15 cellular contexts compared by ENCODE assay signal in the genomic region with DNA sequence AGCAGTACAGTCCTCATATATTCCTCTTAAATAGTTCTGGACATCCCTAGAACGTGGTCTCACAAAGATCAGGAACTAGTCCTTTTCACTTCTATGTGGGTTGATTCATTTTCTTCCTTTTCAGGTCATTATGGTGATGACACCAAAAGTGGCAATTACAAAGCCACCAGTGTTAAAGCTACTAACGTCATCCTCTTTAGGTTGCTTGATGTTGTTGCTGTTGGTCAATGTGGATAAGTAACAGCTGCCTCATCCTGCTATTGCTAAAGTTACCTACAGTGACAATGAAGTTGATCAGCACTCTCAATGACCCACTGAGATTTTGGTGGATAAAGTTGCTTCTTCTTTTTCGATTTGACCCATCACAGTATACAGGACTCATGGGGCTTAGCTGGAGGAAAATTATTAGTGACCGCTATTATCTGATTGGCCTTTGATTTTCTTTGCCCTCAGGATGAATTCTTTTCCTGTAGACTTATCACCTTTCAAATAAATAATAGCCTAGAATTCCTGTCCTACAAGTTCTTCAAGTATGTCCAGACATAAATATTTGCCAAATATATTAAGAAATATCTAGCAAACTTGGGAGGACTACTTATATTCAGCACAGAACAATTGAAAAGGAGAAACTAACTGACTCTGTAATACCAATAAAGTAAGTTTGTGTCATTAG. TPM values are rescaled to one million over a fixed set of nuclear protein-coding genes. Genes with fewer than 3 reads are reported as not detected.
DNase-seq lines count a peak whose midpoint lies in the region; ATAC-seq, FAIRE-seq and TF ChIP-seq lines count a peak whose summit lies in the region.
"Had no signal": no experiment of that assay in that cellular context is flagged by ENCODE, and none has a peak within 500 bp of the region (broad histone marks: within the 10 kb centered on the region; RNA-seq: fewer than 3 reads in every experiment).

No MANE protein-coding gene starts in this region.

- H3K9me3 Mint-ChIP-seq in natural killer cell treated with Interleukin-12 subunit alpha and Interleukin-12 subunit beta and Interleukin-15 and Interleukin-18, amount 100 ng/mL, for 72 hours, result no peaks in the 10 kb centered on the region
- H3K9me3 Mint-ChIP-seq in neural progenitor cell, result no peaks in the 10 kb centered on the region
- H3K9me3 Mint-ChIP-seq: GM23338 had no signal

- H3K79me2 ChIP-seq in PC-9 (ENCODE audit: low read depth) (no peaks in the 10 kb centered on the region), neural progenitor cell (ENCODE audit: low read depth) (no peaks in the 10 kb centered on the region)

- TF ChIP-seq CTCF in PC-9 (conservative IDR thresholded peaks at IDR 0.05) (no peak), neural progenitor cell (IDR thresholded peaks at IDR 0.05) (no peak)

- no peaks in the 10 kb centered on the region; the same call in 1 of the 2 replicates for H3K9me2 ChIP-seq in PC-9 (ENCODE audit: insufficient read depth)

- no TSS peak for BruUV-seq in PC-9 (replicated peaks; lab: Mats Ljungman, UMichigan)

- H3K4me1 ChIP-seq in PC-9 (replicated peaks; ENCODE audit: insufficient read depth) (peaks cover 43% of the 10 kb centered on the region), neural progenitor cell (no peaks in the 10 kb centered on the region)
- H3K4me1 ChIP-seq: tibial nerve had no signal

- no peaks in the 10 kb centered on the region for H4K20me1 ChIP-seq in PC-9 (ENCODE audit: insufficient read depth)
- H4K20me1 ChIP-seq in neural progenitor cell (ENCODE audit: low read depth), result no peaks in the 10 kb centered on the region

- H3K4me2 ChIP-seq in PC-9 (peak overlapping the region; percentile 67), neural progenitor cell (no peak overlapping the region)
- H3K4me2 ChIP-seq: GM23338 had no signal

- peak overlapping the region; percentile 67 to 85 for H3K27ac Mint-ChIP-seq in natural killer cell treated with Interleukin-12 subunit alpha and Interleukin-12 subunit beta and Interleukin-15 and Interleukin-18, amount 100 ng/mL, for 72 hours
- no peak overlapping the region for H3K27ac Mint-ChIP-seq in neural progenitor cell
- H3K27ac Mint-ChIP-seq: B cell, GM23338 had no signal

- peak overlapping the region; percentile 15; the same call in 1 of the 2 replicates for H3K4me3 ChIP-seq in PC-9
- H3K4me3 ChIP-seq in neural progenitor cell, result no peak overlapping the region
- H3K4me3 ChIP-seq: GM23338, tibial nerve had no signal

- intact Hi-C loops in PC-9 (cut with micrococcal nuclease; ENCODE audit: unreplicated experiment), result loop anchor here (2.0 kb wide), 1 partner anchor 188 kb away; no protein-coding TSS in a partner anchor

- no peaks in the 10 kb centered on the region for H3K27me3 ChIP-seq in PC-9 (ENCODE audit: insufficient read depth, low read depth)
- no peaks in the 10 kb centered on the region for H3K27me3 ChIP-seq in neural progenitor cell
- H3K27me3 ChIP-seq: tibial nerve had no signal

- H3K9ac ChIP-seq in neural progenitor cell, result no peak overlapping the region

- peak overlapping the region; percentile 44 for H3K4me3 Mint-ChIP-seq in natural killer cell treated with Interleukin-12 subunit alpha and Interleukin-12 subunit beta and Interleukin-15 and Interleukin-18, amount 100 ng/mL, for 72 hours
- no peak overlapping the region for H3K4me3 Mint-ChIP-seq in neural progenitor cell
- H3K4me3 Mint-ChIP-seq: B cell, GM23338 had no signal

- H3K4me1 Mint-ChIP-seq in natural killer cell treated with Interleukin-12 subunit alpha and Interleukin-12 subunit beta and Interleukin-15 and Interleukin-18, amount 100 ng/mL, for 72 hours (ENCODE audit: low read depth in 2 of 2), result peaks cover 32 to 47% of the 10 kb centered on the region in 2 donors
- H3K4me1 Mint-ChIP-seq in neural progenitor cell, result peaks cover 2% of the 10 kb centered on the region
- H3K4me1 Mint-ChIP-seq: GM23338 had no signal

- H3K27me3 Mint-ChIP-seq in natural killer cell treated with Interleukin-12 subunit alpha and Interleukin-12 subunit beta and Interleukin-15 and Interleukin-18, amount 100 ng/mL, for 72 hours, result no peaks in the 10 kb centered on the region
- H3K27me3 Mint-ChIP-seq in neural progenitor cell (ENCODE audit: insufficient read depth, low read depth), result no peaks in the 10 kb centered on the region
- H3K27me3 Mint-ChIP-seq: B cell had no signal

- H3F3A ChIP-seq in PC-9 (ENCODE audit: insufficient read depth, low read depth), result peaks cover 30% of the 10 kb centered on the region
- H3F3A ChIP-seq in neural progenitor cell (ENCODE audit: low read depth), result no peaks in the 10 kb centered on the region

- H3K9me3 ChIP-seq in PC-9 (ENCODE audit: insufficient read depth, low read depth) (peaks cover 23% of the 10 kb centered on the region), neural progenitor cell (ENCODE audit: low read depth) (no peaks in the 10 kb centered on the region)
- H3K9me3 ChIP-seq: tibial nerve had no signal

- no peak for TF ChIP-seq POLR2A in GM12891 (IDR thresholded peaks at IDR 0.05; ENCODE audit: low read depth, low read length)

- no peaks in the 10 kb centered on the region for H3K36me3 Mint-ChIP-seq in natural killer cell treated with Interleukin-12 subunit alpha and Interleukin-12 subunit beta and Interleukin-15 and Interleukin-18, amount 100 ng/mL, for 72 hours
- no peaks in the 10 kb centered on the region for H3K36me3 Mint-ChIP-seq in neural progenitor cell

- H2AFZ ChIP-seq in PC-9 (no peak overlapping the region), neural progenitor cell (replicated peaks) (no peak overlapping the region)
- H2AFZ ChIP-seq: GM23338 had no signal

- peak overlapping the region; percentile 95 for H3K27ac ChIP-seq in PC-9
- H3K27ac ChIP-seq in neural progenitor cell, result no peak overlapping the region
- H3K27ac ChIP-seq: tibial nerve had no signal

- ATAC-seq in HG03175 (IDR thresholded peaks at IDR 0.05; ENCODE audit: unreplicated experiment) (peak; percentile 63), HG02870 (IDR thresholded peaks at IDR 0.05; ENCODE audit: unreplicated experiment) (no peak)
- ATAC-seq in natural killer cell treated with Interleukin-12 subunit alpha and Interleukin-12 subunit beta and Interleukin-15 and Interleukin-18, amount 100 ng/mL, for 72 hours, result peak; percentile 91 to 94
- ATAC-seq: GM23338 had no signal

- peak; percentile 13 for FAIRE-seq in GM12891 (lab: Jason Lieb, UNC)

- CTCF ChIA-PET in PC-9 (lab: Charles Lee), result no interaction called here

- POLR2A ChIA-PET in PC-9 (lab: Charles Lee; ENCODE audit: unreplicated experiment), result interaction anchor here (0.6 kb wide), 1 partner anchor 89 kb away, joined by 3 read pairs; no protein-coding TSS in a partner anchor

- no peak for DNase-seq in GM12891 (ENCODE audit: insufficient read length, low spot score)
- peak; percentile 14 to 96 for DNase-seq in PC-9
- DNase-seq in natural killer cell treated with Interleukin-12 subunit alpha and Interleukin-12 subunit beta and Interleukin-15 and Interleukin-18, amount 100 ng/mL, for 72 hours (ENCODE audit: low spot score), result no peak
- no peak for DNase-seq in GOT3 (lab: John Stamatoyannopoulos, UW)
- no peak for DNase-seq in neural progenitor cell (ENCODE audit: low spot score)
- no peak for DNase-seq in islet precursor cell
- DNase-seq: activated CD8-positive, alpha-beta memory T cell treated with anti-CD3 and anti-CD28 coated beads, Interleukin-2, amount 50 U/mL, for 48 hours; NCI-H1092; NCI-H2171; NK-92 treated with Interleukin-12 subunit alpha and Interleukin-12 subunit beta, amount 100 ng/mL, for 24 hours had no signal

- no peaks in the 10 kb centered on the region for H3K36me3 ChIP-seq in PC-9 (ENCODE audit: low read depth)
- H3K36me3 ChIP-seq in neural progenitor cell, result no peaks in the 10 kb centered on the region
- H3K36me3 ChIP-seq: tibial nerve had no signal

TF ChIP-seq in GM12891, 5 proteins besides CTCF, POLR2A, EP300 and RAD21:
- no peak for TF ChIP-seq POLR2AphosphoS5 (IDR thresholded peaks at IDR 0.05; ENCODE audit: low read depth, low read length)
- TF ChIP-seq SPI1 (IDR thresholded peaks at IDR 0.05; ENCODE audit: low read depth, low read length), result peak; percentile 58

RNA-seq across cellular contexts. Expression of a gene that starts 54.0 kb away (rescaled TPM):
- 9.4 TPM for polyA plus RNA-seq in GM12891 (2012; ENCODE audit: low read depth, missing spikeins)
- total RNA-seq in PC-9 (2021) (29.4 and 32.0 TPM in 2 replicates), neural progenitor cell (ENCODE audit: low replicate concordance) (97.5 and 177 TPM in 2 replicates)
- 10 to 100 TPM; 45.5 to 57.3 TPM for total RNA-seq in natural killer cell treated with Interleukin-12 subunit alpha and Interleukin-12 subunit beta and Interleukin-15 and Interleukin-18, amount 100 ng/mL, for 72 hours

Comparison
In these comparisons a context has a peak if more than half of its experiments do, and no peak if none do; other contexts are left out.
1. DNase-seq: peak in PC-9 (2 of 2); none in GM12891 (single experiment), natural killer cell treated with Interleukin-12 subunit alpha and Interleukin-12 subunit beta and Interleukin-15 and Interleukin-18, amount 100 ng/mL, for 72 hours (single experiment), GOT3 (single experiment), neural progenitor cell (single experiment) and islet precursor cell (single experiment).